ENCODE assay signal across 21 cellular contexts in genomic region chr3:122019493-122019892, GRCh38. TPM values are rescaled to one million over a fixed set of nuclear protein-coding genes. Genes with fewer than 3 reads are reported as not detected.
DNase-seq lines count a peak whose midpoint lies in the region; ATAC-seq, FAIRE-seq and TF ChIP-seq lines count a peak whose summit lies in the region.
"Had no signal": no experiment of that assay in that cellular context is flagged by ENCODE, and none has a peak within 500 bp of the region (broad histone marks: within the 10 kb centered on the region; RNA-seq: fewer than 3 reads in every experiment).

No MANE protein-coding gene starts in this region.

- peak; percentile 66 to 83; a peak in 3 of 4 replicates for TF ChIP-seq EP300 in GM12878 (IDR thresholded peaks at IDR 0.05; ENCODE audit: borderline replicate concordance in 1 of 2, control insufficient read depth in 1 of 2, low read depth in 2 of 2, low read length in 2 of 2)

- SMC1A ChIA-PET in GM12878 (lab: Charles Lee; ENCODE audit: uncharacterized antibody, unreplicated experiment): interaction anchor here (0.7 to 9.3 kb wide), 24 partner anchors 10 to 473 kb away, joined by 3 to 454 read pairs (median 13); partner anchors contain the start of gene CD86

- in situ Hi-C loops in GM12878 (cut with MboI): no loop called here
- in situ Hi-C loops in KBM-7 (cut with MboI; ENCODE audit: low pct_unique_long_range_greater_than_20kb, low sequenced_read_pairs): no loop called here

- TF ChIP-seq CTCF in GM12878 (IDR thresholded peaks at IDR 0.05 in 2 of 3, conservative IDR thresholded peaks at IDR 0.05 in 1 of 3; ENCODE audit: control insufficient read depth in 2 of 3, extremely low read depth in 1 of 3, insufficient read depth in 1 of 3, low read depth in 3 of 3, low read length in 3 of 3) (no peak), ascending aorta (IDR thresholded peaks at IDR 0.05) (no peak)

- FAIRE-seq in GM12892 (lab: Jason Lieb, UNC) (peak; percentile 69), GM12878 (lab: Jason Lieb, UNC) (no peak)
- FAIRE-seq: D721Med, HepG2 had no signal

- no peak for DNase-seq in GM12892 (ENCODE audit: insufficient read length)
- no peak for DNase-seq in GM12878 (ENCODE audit: low read depth, low spot score)
- DNase-seq in ascending aorta (ENCODE audit: low spot score in 2 of 2): no peak
- no peak for DNase-seq in Right ventricle myocardium inferior (ENCODE audit: missing footprints)
- DNase-seq in KBM-7: no peak
- DNase-seq: ACHN, AML-193, KG1, NCI-H1417 treated with DMSO at 0.1 percent for 48 hours, NCI-H1930, NCI-H226, NCI-H524 treated with DMSO at 0.1 percent for 48 hours, SHP77 treated with DMSO at 0.1 percent for 48 hours, SK-N-SH had no signal

- H3K4me3 ChIP-seq in GM12878 (no peak overlapping the region), ascending aorta (no peak overlapping the region)
- H3K4me3 ChIP-seq: GM23338 had no signal

- no peak overlapping the region for H2AFZ ChIP-seq in GM12878 (ENCODE audit: control insufficient read depth, low read depth, low read length)
- H2AFZ ChIP-seq: GM23338 had no signal

- RAD21 ChIA-PET in GM12878 (lab: Charles Lee; ENCODE audit: unreplicated experiment): interaction anchor here (0.8 to 9.8 kb wide), 23 partner anchors 8 to 370 kb away, joined by 3 to 180 read pairs (median 12); partner anchors contain the start of genes CD86, EAF2 and IQCB1

- no peak for TF ChIP-seq RAD21 in GM12878 (IDR thresholded peaks at IDR 0.05; ENCODE audit: insufficient read depth, low read depth, low read length)

- H3K4me1 ChIP-seq in GM12878 (ENCODE audit: control insufficient read depth, insufficient read depth, low read length) (peaks cover 50% of the 10 kb centered on the region), ascending aorta (no peaks in the 10 kb centered on the region)

- H3K9me3 ChIP-seq in GM12878 (replicated peaks; ENCODE audit: control insufficient read depth, insufficient read depth, low read length) (peaks cover 17% of the 10 kb centered on the region), ascending aorta (no peaks in the 10 kb centered on the region)
- H3K9me3 ChIP-seq: SK-N-SH had no signal

- H3K79me2 ChIP-seq in GM12878 (ENCODE audit: control insufficient read depth, insufficient read depth, low read length): peaks cover 35% of the 10 kb centered on the region

- H3K27me3 ChIP-seq in GM12878 (replicated peaks in 1 of 2; ENCODE audit: control insufficient read depth in 2 of 2, insufficient read depth in 2 of 2, low read length in 1 of 2) (no peaks in the 10 kb centered on the region), ascending aorta (no peaks in the 10 kb centered on the region)

- TF ChIP-seq POLR2A in GM12892 (IDR thresholded peaks at IDR 0.05; ENCODE audit: low read depth, low read length) (no peak), GM12878 (IDR thresholded peaks at IDR 0.05; ENCODE audit: low read depth, low read length) (no peak)

- POLR2A ChIA-PET in GM12878 (lab: Charles Lee): interaction anchor here (0.6 to 8.9 kb wide), 18 partner anchors 8 to 472 kb away, joined by 3 to 120 read pairs (median 10); partner anchors contain the start of gene CD86

- peak; percentile 31 for ATAC-seq in GM18520 (IDR thresholded peaks at IDR 0.05; ENCODE audit: unreplicated experiment)
- ATAC-seq in HG02884 (IDR thresholded peaks at IDR 0.05; ENCODE audit: unreplicated experiment): peak; percentile 35
- peak; percentile 73 for ATAC-seq in GM12878
- no peak for ATAC-seq in Right ventricle myocardium inferior
- ATAC-seq: GM23338, HCT116, HepG2 had no signal

- no peaks in the 10 kb centered on the region for H4K20me1 ChIP-seq in GM12878 (ENCODE audit: control insufficient read depth, insufficient read depth)

- H3K27ac ChIP-seq in GM12878 (ENCODE audit: control insufficient read depth, insufficient read depth) (peak overlapping the region; percentile 65), ascending aorta (no peak overlapping the region)
- H3K27ac ChIP-seq: C4-2B had no signal

- BruUV-seq in GM12878 (replicated peaks; lab: Mats Ljungman, UMichigan): no TSS peak

- H3K4me2 ChIP-seq in GM12878 (ENCODE audit: control insufficient read depth, insufficient read depth): peak overlapping the region; percentile 86
- H3K4me2 ChIP-seq: GM23338, SK-N-SH had no signal

- H3K36me3 ChIP-seq in GM12878 (ENCODE audit: control insufficient read depth in 2 of 2, insufficient read depth in 2 of 2, low read length in 1 of 2) (no peaks in the 10 kb centered on the region; a peak in 1 of 4 replicates), ascending aorta (no peaks in the 10 kb centered on the region)

- intact Hi-C loops in GM12878 (cut with micrococcal nuclease; ENCODE audit: unreplicated experiment) (loop anchor here (2.0 kb wide), 1 partner anchor 17 kb away; no protein-coding TSS in a partner anchor), ascending aorta (cut with DNase I) (no loop called here), Right ventricle myocardium inferior (cut with DNase I) (no loop called here)

- peak overlapping the region; percentile 41 for H3K9ac ChIP-seq in GM12878 (ENCODE audit: control insufficient read depth, insufficient read depth, low read length)
- H3K9ac ChIP-seq: SK-N-SH had no signal

- CTCF ChIA-PET in GM12878 (lab: Yijun Ruan, JAX): interaction anchor here (0.6 to 4.3 kb wide), 21 partner anchors 8 to 472 kb away, joined by 3 to 37 read pairs (median 8); partner anchors contain the start of gene CD86

TF ChIP-seq in GM12878, 131 proteins besides CTCF, POLR2A, EP300 and RAD21 (continues in another document):
- TF ChIP-seq NBN (IDR thresholded peaks at IDR 0.05) (peak; percentile 73), MEF2A (IDR thresholded peaks at IDR 0.05; ENCODE audit: insufficient read depth, low read depth, low read length) (0 out of 2 replicates have a peak, but pooled peaks have one; percentile 6), BRCA1 (IDR thresholded peaks at IDR 0.05; ENCODE audit: low read depth, low read length) (no peak), SMC3 (IDR thresholded peaks at IDR 0.05; ENCODE audit: borderline replicate concordance, low read length) (no peak), NFIC (IDR thresholded peaks at IDR 0.05; ENCODE audit: low read depth, low read length) (peak; percentile 32; the same call in 1 of the 2 replicates), EED (IDR thresholded peaks at IDR 0.05; ENCODE audit: low read depth) (peak; percentile 46; the same call in 1 of the 2 replicates), FOS (IDR thresholded peaks at IDR 0.05; ENCODE audit: borderline replicate concordance, extremely low read depth, insufficient read length) (no peak), WRNIP1 (IDR thresholded peaks at IDR 0.05; ENCODE audit: borderline replicate concordance, low read depth, low read length) (peak; percentile 79; the same call in 1 of the 2 replicates)
- TF ChIP-seq, protein P1, sequence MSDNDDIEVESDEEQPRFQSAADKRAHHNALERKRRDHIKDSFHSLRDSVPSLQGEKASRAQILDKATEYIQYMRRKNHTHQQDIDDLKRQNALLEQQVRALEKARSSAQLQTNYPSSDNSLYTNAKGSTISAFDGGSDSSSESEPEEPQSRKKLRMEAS (IDR thresholded peaks at IDR 0.05; ENCODE audit: low read depth, low read length): no peak

RNA-seq across cellular contexts. Expression of gene ILDR1, which starts 2.6 kb away (rescaled TPM):
- polyA plus RNA-seq in GM12892 (2012; ENCODE audit: missing spikeins): 3.3 TPM
- total RNA-seq in GM12878 (2013; cell fraction: nucleolus; rRNA removed): 20.8 and 24.7 TPM in 2 replicates
- total RNA-seq in GM12878 (2014; rRNA removed) (8.4 and 9.7 TPM in 2 replicates), GM12878 (2014; rRNA removed; fragmentation: Illumina TruSeq; extraction: Trizol) (5.1 and 5.3 TPM in 2 replicates), GM12878 (2021) (7.4 and 7.8 TPM in 2 replicates), ascending aorta (not detected), Right ventricle myocardium inferior (0.16 TPM)
- 2.3 TPM for polyA plus RNA-seq in GM12878 (2011; ENCODE audit: low read depth)
- polyA plus RNA-seq in GM12878 (2011; rRNA removed) (12.0 and 12.4 TPM in 2 replicates), GM12878 (2014; fragmentation: Illumina TruSeq; extraction: Trizol) (5.6 and 6.2 TPM in 2 replicates), GM12878 (2014; fragmentation: Nextera tagmentation; extraction: Ambion mirVana) (1 to 10 TPM; 1.3 to 1.8 TPM), GM12878 (2014; rRNA removed) (7.9 and 8.2 TPM in 2 replicates), GM12878 (2016; fragmentation: Nextera tagmentation; extraction: Ambion mirVana) (1 to 10 TPM; 6.6 to 7.5 TPM)
- 15.0 and 17.7 TPM in 2 replicates for polyA plus RNA-seq in GM12878 (2011; cell fraction: cytosol; rRNA removed)
- 12.5 and 16.8 TPM in 2 replicates for polyA plus RNA-seq in GM12878 (2011; cell fraction: nucleus; rRNA removed)
- polyA plus RNA-seq in GM12878 (2012): 4.5 and 7.5 TPM in 2 replicates
- polyA minus RNA-seq in GM12878 (2011; rRNA and poly(A)+ RNA removed): 45.2 and 60.4 TPM in 2 replicates
- 9.6 and 15.1 TPM in 2 replicates for polyA minus RNA-seq in GM12878 (2011; cell fraction: cytosol; rRNA and poly(A)+ RNA removed)
- 20.7 and 37.2 TPM in 2 replicates for polyA minus RNA-seq in GM12878 (2011; cell fraction: nucleus; rRNA and poly(A)+ RNA removed)
- total RNA-seq: HepG2 had no signal
- polyA plus RNA-seq: HepG2 had no signal

RNA-seq across cellular contexts. Expression of gene CD86, which starts 35.7 kb away (rescaled TPM):
- polyA plus RNA-seq in GM12892 (2012; ENCODE audit: missing spikeins): 21.2 TPM
- 126 and 130 TPM in 2 replicates for total RNA-seq in GM12878 (2013; cell fraction: nucleolus; rRNA removed)
- total RNA-seq in GM12878 (2014; rRNA removed) (40.9 and 50.5 TPM in 2 replicates), GM12878 (2014; rRNA removed; fragmentation: Illumina TruSeq; extraction: Trizol) (57.6 and 58.8 TPM in 2 replicates), GM12878 (2021) (41.9 and 49.8 TPM in 2 replicates), ascending aorta (not detected), Right ventricle myocardium inferior (4.2 TPM)
- 18.9 TPM for polyA plus RNA-seq in GM12878 (2011; ENCODE audit: low read depth)
- polyA plus RNA-seq in GM12878 (2011; rRNA removed) (100 and 126 TPM in 2 replicates), GM12878 (2014; fragmentation: Illumina TruSeq; extraction: Trizol) (75.1 and 112 TPM in 2 replicates), GM12878 (2014; fragmentation: Nextera tagmentation; extraction: Ambion mirVana) (10 to 100 TPM; 68.0 to 79.5 TPM), GM12878 (2014; rRNA removed) (40.6 and 50.0 TPM in 2 replicates), GM12878 (2016; fragmentation: Nextera tagmentation; extraction: Ambion mirVana) (10 to 100 TPM; 48.5 to 53.5 TPM)
- polyA plus RNA-seq in GM12878 (2011; cell fraction: cytosol; rRNA removed): 49.2 and 59.8 TPM in 2 replicates
- polyA plus RNA-seq in GM12878 (2011; cell fraction: nucleus; rRNA removed): 32.9 and 37.0 TPM in 2 replicates
- 18.5 and 26.0 TPM in 2 replicates for polyA plus RNA-seq in GM12878 (2012)
- 63.2 and 76.4 TPM in 2 replicates for polyA minus RNA-seq in GM12878 (2011; rRNA and poly(A)+ RNA removed)
- 14.0 and 20.2 TPM in 2 replicates for polyA minus RNA-seq in GM12878 (2011; cell fraction: cytosol; rRNA and poly(A)+ RNA removed)
- 45.3 and 52.9 TPM in 2 replicates for polyA minus RNA-seq in GM12878 (2011; cell fraction: nucleus; rRNA and poly(A)+ RNA removed)
- total RNA-seq: HepG2 had no signal
- polyA plus RNA-seq: GM23338, HepG2, SK-N-SH had no signal
